Comparison of ENCODE assay signal across 8 cellular contexts in the genomic region with DNA sequence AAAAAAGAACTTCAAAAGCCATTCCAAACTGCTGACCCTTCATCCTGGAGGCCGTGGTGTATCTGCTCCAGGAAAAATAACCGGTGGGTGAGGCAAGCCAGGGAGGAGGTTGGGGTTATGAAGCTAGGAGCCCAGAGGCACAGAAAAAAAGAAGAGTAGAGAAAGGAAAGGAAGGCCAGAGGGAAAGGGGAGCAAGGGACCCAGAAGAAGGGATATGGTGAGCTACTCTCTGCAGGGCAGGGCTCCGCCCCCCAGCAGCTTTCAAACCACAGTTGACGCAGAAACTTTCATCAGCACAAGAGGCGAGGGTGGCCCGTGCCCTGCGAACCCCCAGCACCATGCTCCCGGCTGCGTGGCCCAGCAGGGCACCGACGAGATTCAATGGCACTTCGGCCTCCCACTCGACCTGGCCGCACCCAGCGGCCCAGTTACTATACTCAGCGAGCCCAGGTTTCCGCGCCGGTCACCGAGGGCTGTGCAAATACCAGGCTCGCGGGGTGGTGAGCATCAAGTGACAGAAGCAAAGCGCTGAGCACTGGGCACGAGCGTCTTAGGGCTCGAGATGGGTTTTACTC. TPM values are rescaled to one million over a fixed set of nuclear protein-coding genes. Genes with fewer than 3 reads are reported as not detected.
A peak's percentile ranks its signal among the peaks of the same experiment; 100 is the strongest.
DNase-seq lines count a peak whose midpoint lies in the region; ATAC-seq and TF ChIP-seq lines count a peak whose summit lies in the region.

No MANE protein-coding gene starts in this region.

- no peaks in the 10 kb centered on the region for H3K9me3 Mint-ChIP-seq in activated naive CD4-positive, alpha-beta T cell treated with anti-CD3 and anti-CD28 coated beads, Interleukin-2, amount 50 U/mL, for 24 hours

- peaks cover 52% of the 10 kb centered on the region for H3K4me1 Mint-ChIP-seq in activated naive CD4-positive, alpha-beta T cell treated with anti-CD3 and anti-CD28 coated beads, Interleukin-2, amount 50 U/mL, for 24 hours

- peak; percentile 5 for DNase-seq in DMS153 treated with DMSO at 0.1 percent for 48 hours (lab: John Stamatoyannopoulos, UW; ENCODE audit: unreplicated experiment)
- peak; percentile 27 for DNase-seq in SK-N-DZ (ENCODE audit: low spot score)
- DNase-seq in heart right ventricle, result peak; percentile 22 to 32
- DNase-seq in psoas muscle, result peak; percentile 48 to 67
- DNase-seq in aorta, result peak; percentile 68 to 84

- ATAC-seq in GM19467 (IDR thresholded peaks at IDR 0.05; ENCODE audit: unreplicated experiment) (peak; percentile 57), HG03575 (IDR thresholded peaks at IDR 0.05; ENCODE audit: extremely low read depth, insufficient number of reproducible peaks, low FRiP score, unreplicated experiment) (peak; percentile 39), heart right ventricle (peak; percentile 25 to 66 (median 42)), psoas muscle (peak; percentile 53 to 68 (median 64)), aorta (ENCODE audit: low FRiP score) (peak; percentile 63)

- no peaks in the 10 kb centered on the region for H3K27me3 ChIP-seq in heart right ventricle
- H3K27me3 ChIP-seq in psoas muscle (ENCODE audit: insufficient read depth in 3 of 3, low read length in 2 of 3), result no peaks in the 10 kb centered on the region
- H3K27me3 ChIP-seq in aorta (ENCODE audit: control insufficient read depth in 1 of 2, insufficient read depth in 2 of 2, low read length in 1 of 2), result no peaks in the 10 kb centered on the region

- no peaks in the 10 kb centered on the region for H3K27me3 Mint-ChIP-seq in activated naive CD4-positive, alpha-beta T cell treated with anti-CD3 and anti-CD28 coated beads, Interleukin-2, amount 50 U/mL, for 24 hours

- H3K4me3 ChIP-seq in heart right ventricle (peak overlapping the region; percentile 58 to 95 (median 75)), psoas muscle (peak overlapping the region; percentile 90), aorta (ENCODE audit: low read length in 2 of 2) (peak overlapping the region; percentile 51 to 70)

- H3K4me3 Mint-ChIP-seq in activated naive CD4-positive, alpha-beta T cell treated with anti-CD3 and anti-CD28 coated beads, Interleukin-2, amount 50 U/mL, for 24 hours, result peak overlapping the region; percentile 95

- TF ChIP-seq CTCF in heart right ventricle (IDR thresholded peaks at IDR 0.05) (no peak), psoas muscle (IDR thresholded peaks at IDR 0.05) (no peak)

- 2 to 3% methylated on average over 26 of the region's 26 CpGs for WGBS in heart right ventricle, 2 donors
- 1 to 3% (median 3%) methylated on average over 25 to 26 of the region's 26 CpGs for WGBS in psoas muscle, 3 donors
- WGBS in aorta, 2 donors, result 0 to 1% methylated on average over 25 to 26 of the region's 26 CpGs

- H3K4me1 ChIP-seq in heart right ventricle, result peaks cover 0 to 24% (median 14%) of the 10 kb centered on the region in 9 donors
- H3K4me1 ChIP-seq in psoas muscle, result no peaks in the 10 kb centered on the region
- no peaks in the 10 kb centered on the region for H3K4me1 ChIP-seq in aorta (ENCODE audit: control insufficient read depth in 1 of 2, insufficient read depth in 2 of 2, low read length in 2 of 2)

- H3K27ac Mint-ChIP-seq in activated naive CD4-positive, alpha-beta T cell treated with anti-CD3 and anti-CD28 coated beads, Interleukin-2, amount 50 U/mL, for 24 hours, result peak overlapping the region; percentile 98

- intact Hi-C loops in heart right ventricle (cut with DNase I) (no loop called here), psoas muscle (cut with DNase I) (no loop called here), aorta (cut with DNase I) (loop anchor here (5.0 to 10.0 kb wide), 3 partner anchors 112 to 961 kb away; a partner anchor contains a TSS)

- H3K36me3 Mint-ChIP-seq in activated naive CD4-positive, alpha-beta T cell treated with anti-CD3 and anti-CD28 coated beads, Interleukin-2, amount 50 U/mL, for 24 hours, result peaks cover 14% of the 10 kb centered on the region

- H3K9me3 ChIP-seq in heart right ventricle (no peaks in the 10 kb centered on the region), psoas muscle (no peaks in the 10 kb centered on the region), aorta (ENCODE audit: control insufficient read depth, low read length) (no peaks in the 10 kb centered on the region)

- H3K36me3 ChIP-seq in heart right ventricle, result peaks cover 0 to 26% (median 0%) of the 10 kb centered on the region in 9 donors
- peaks cover 0 to 20% of the 10 kb centered on the region in 2 donors for H3K36me3 ChIP-seq in psoas muscle (ENCODE audit: insufficient read depth in 1 of 2, low read depth in 1 of 2)
- peaks cover 0 to 2% of the 10 kb centered on the region in 2 donors for H3K36me3 ChIP-seq in aorta (ENCODE audit: control insufficient read depth in 1 of 2, insufficient read depth in 2 of 2, low read length in 1 of 2)

- H3K27ac ChIP-seq in heart right ventricle (peak overlapping the region in 9 of 10 donors; percentile 68 to 90 (median 81)), psoas muscle (peak overlapping the region; percentile 85), aorta (ENCODE audit: low read depth in 1 of 2, low read length in 2 of 2) (peak overlapping the region in 1 of 2 donors; percentile 7)

RNA-seq across cellular contexts. Expression of a gene that starts 0.7 kb away (rescaled TPM):
- polyA plus RNA-seq in SK-N-DZ (2014; cell fraction: cytosol; rRNA removed), result 42.9 and 43.5 TPM in 2 replicates
- 30.6 and 43.4 TPM in 2 replicates for polyA plus RNA-seq in SK-N-DZ (2014; cell fraction: nucleus; rRNA removed)
- total RNA-seq in heart right ventricle (1 to 10 TPM; 2.9 to 9.4 (median 5.3) TPM), psoas muscle (1 to 10 TPM; 6.0 to 9.4 (median 6.3) TPM), aorta (10 to 100 TPM; 12.2 to 17.9 TPM)
- polyA plus RNA-seq in heart right ventricle (1 to 10 TPM; 1.6 to 2.8 TPM), psoas muscle (1 to 10 TPM; 3.3 to 4.9 (median 4.5) TPM), aorta (1 to 10 TPM; 5.0 to 6.4 TPM)

RNA-seq across cellular contexts. Expression of a gene that starts 38.6 kb away (rescaled TPM):
- polyA plus RNA-seq in SK-N-DZ (2014; cell fraction: cytosol; rRNA removed), result not detected in 2 replicates
- not detected in 2 replicates for polyA plus RNA-seq in SK-N-DZ (2014; cell fraction: nucleus; rRNA removed)
- total RNA-seq in heart right ventricle, result not detected
- not detected for polyA plus RNA-seq in heart right ventricle
- under 1 TPM in 2 of 4 donors, not detected in 2; 0.02 to 0.04 TPM for total RNA-seq in psoas muscle
- under 1 TPM in 2 of 3 donors, not detected in 1; 0.01 to 0.61 TPM for polyA plus RNA-seq in psoas muscle
- not detected for total RNA-seq in aorta
- 10 to 100 TPM in 1 of 2 donors, under 1 TPM in 1; 0.03 to 24.8 TPM for polyA plus RNA-seq in aorta

Comparison
In these comparisons a context has a peak if more than half of its experiments do, and no peak if none do; other contexts are left out.
1. DNase-seq: peak in every context shown above with its lines; median percentile 76 in aorta; 58 in psoas muscle; 27 in SK-N-DZ; 27 in heart right ventricle; 5 in DMS153 treated with DMSO at 0.1 percent for 48 hours.
2. intact Hi-C loops: an anchor here in aorta (5.0 to 10.0 kb wide); none called in heart right ventricle and psoas muscle.